In genomic region chr2:188478724-188479123, GRCh38 we compare ENCODE assay signal across 10 cellular contexts.
DNase-seq lines count a peak whose midpoint lies in the region; ATAC-seq, FAIRE-seq and TF ChIP-seq lines count a peak whose summit lies in the region.
"Had no signal": no experiment of that assay in that cellular context is flagged by ENCODE, and none has a peak within 500 bp of the region (broad histone marks: within the 10 kb centered on the region; RNA-seq: fewer than 3 reads in every experiment).

No MANE protein-coding gene starts in this region.

- H3K36me3 ChIP-seq in bronchial epithelial cell (ENCODE audit: control insufficient read depth, insufficient read depth, low read length) = no peaks in the 10 kb centered on the region
- H3K36me3 ChIP-seq: breast epithelium had no signal

- no peak overlapping the region for H3K4me3 ChIP-seq in bronchial epithelial cell (ENCODE audit: low read depth, low read length)
- H3K4me3 ChIP-seq: breast epithelium had no signal

- no peak overlapping the region for H3K4me3 Mint-ChIP-seq in natural killer cell treated with Interleukin-12 subunit alpha and Interleukin-12 subunit beta and Interleukin-15 and Interleukin-18, amount 100 ng/mL, for 72 hours

- H3K9me3 Mint-ChIP-seq in natural killer cell treated with Interleukin-12 subunit alpha and Interleukin-12 subunit beta and Interleukin-15 and Interleukin-18, amount 100 ng/mL, for 72 hours = peaks cover 6% of the 10 kb centered on the region

- no peak for TF ChIP-seq CTCF in bronchial epithelial cell (IDR thresholded peaks at IDR 0.05; ENCODE audit: insufficient read depth, low read length, severe bottlenecking)

- DNase-seq in bronchial epithelial cell (ENCODE audit: low read depth) (peak; percentile 60), AML-193 (lab: John Stamatoyannopoulos, UW) (no peak), sciatic nerve (ENCODE audit: low spot score) (no peak)
- DNase-seq in natural killer cell treated with Interleukin-12 subunit alpha and Interleukin-12 subunit beta and Interleukin-15 and Interleukin-18, amount 100 ng/mL, for 72 hours (ENCODE audit: low spot score) = no peak
- no peak for DNase-seq in stimulated activated naive CD4-positive, alpha-beta T cell (lab: John Stamatoyannopoulos, UW)
- DNase-seq: KBM-7 had no signal

- ATAC-seq in GM18502 (IDR thresholded peaks at IDR 0.05; ENCODE audit: poor library complexity, unreplicated experiment) (peak; percentile 95), GM21381 (IDR thresholded peaks at IDR 0.05; ENCODE audit: unreplicated experiment) (peak; percentile 90), HG03139 (IDR thresholded peaks at IDR 0.05; ENCODE audit: unreplicated experiment) (peak; percentile 95), sciatic nerve (no peak)
- ATAC-seq in natural killer cell treated with Interleukin-12 subunit alpha and Interleukin-12 subunit beta and Interleukin-15 and Interleukin-18, amount 100 ng/mL, for 72 hours = no peak

- H3K27me3 Mint-ChIP-seq in natural killer cell treated with Interleukin-12 subunit alpha and Interleukin-12 subunit beta and Interleukin-15 and Interleukin-18, amount 100 ng/mL, for 72 hours = no peaks in the 10 kb centered on the region

- H3K27me3 ChIP-seq in bronchial epithelial cell (ENCODE audit: control insufficient read depth, insufficient read depth, low read length) = no peaks in the 10 kb centered on the region
- H3K27me3 ChIP-seq: breast epithelium had no signal

- intact Hi-C loops in sciatic nerve (cut with DNase I) = no loop called here

- H3K27ac Mint-ChIP-seq in natural killer cell treated with Interleukin-12 subunit alpha and Interleukin-12 subunit beta and Interleukin-15 and Interleukin-18, amount 100 ng/mL, for 72 hours = no peak overlapping the region

- no peaks in the 10 kb centered on the region for H3K4me1 Mint-ChIP-seq in natural killer cell treated with Interleukin-12 subunit alpha and Interleukin-12 subunit beta and Interleukin-15 and Interleukin-18, amount 100 ng/mL, for 72 hours (ENCODE audit: low read depth in 2 of 2)

- FAIRE-seq in bronchial epithelial cell (lab: Jason Lieb, UNC) = no peak

- H3K36me3 Mint-ChIP-seq in natural killer cell treated with Interleukin-12 subunit alpha and Interleukin-12 subunit beta and Interleukin-15 and Interleukin-18, amount 100 ng/mL, for 72 hours = no peaks in the 10 kb centered on the region

Comparison
In these comparisons a context has a peak if more than half of its experiments do, and no peak if none do; other contexts are left out.
1. ATAC-seq: peak in GM18502 (single experiment), GM21381 (single experiment) and HG03139 (single experiment); none in sciatic nerve (single experiment) and natural killer cell treated with Interleukin-12 subunit alpha and Interleukin-12 subunit beta and Interleukin-15 and Interleukin-18, amount 100 ng/mL, for 72 hours (0 of 2).